14 cellular contexts compared by ENCODE assay signal in the genomic region with DNA sequence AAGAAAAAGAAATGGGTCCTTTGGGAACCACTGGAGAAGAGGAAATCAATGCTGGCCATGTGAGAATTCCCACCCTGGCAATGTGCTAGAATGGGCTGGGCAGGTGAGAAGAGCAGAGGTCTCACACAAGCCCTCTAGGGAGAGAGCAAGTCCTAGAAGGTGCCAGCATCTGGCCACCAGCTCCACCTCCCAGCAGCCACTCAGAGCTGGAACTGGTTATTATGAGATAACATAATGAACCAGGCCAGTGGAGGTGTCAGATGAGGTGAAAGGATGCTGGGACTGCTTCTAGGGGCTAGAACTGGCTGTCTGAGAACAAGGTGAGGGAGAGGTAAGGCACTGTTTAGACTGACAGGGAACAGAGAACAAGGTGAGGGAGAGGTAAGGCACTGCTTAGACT.
"Had no signal": no experiment of that assay in that cellular context is flagged by ENCODE, and none has a peak within 500 bp of the region (broad histone marks: within the 10 kb centered on the region; RNA-seq: fewer than 3 reads in every experiment).

No MANE protein-coding gene starts in this region.

- H3K27me3 Mint-ChIP-seq: activated CD4-positive, alpha-beta T cell treated with anti-CD3 and anti-CD28 coated beads, Interleukin-2, amount 10 ng/mL, durations not matched to agents 7 days and 5 days; activated naive CD8-positive, alpha-beta T cell had no signal

- H3K9me3 Mint-ChIP-seq: activated CD4-positive, alpha-beta T cell treated with anti-CD3 and anti-CD28 coated beads, Interleukin-2, amount 10 ng/mL, durations not matched to agents 7 days and 5 days; mesothelial cell of epicardium; nephron had no signal

- H3K27ac Mint-ChIP-seq: mesothelial cell of epicardium, nephron had no signal

- ATAC-seq: pancreas, psoas muscle, SK-N-SH treated with all-trans-retinoic acid at 6 μM for 48 hours had no signal

- H3K4me3 Mint-ChIP-seq: activated CD4-positive, alpha-beta T cell treated with anti-CD3 and anti-CD28 coated beads, Interleukin-2, amount 10 ng/mL, durations not matched to agents 7 days and 5 days; activated naive CD8-positive, alpha-beta T cell; mesothelial cell of epicardium; nephron had no signal

- H3K4me1 Mint-ChIP-seq: mesothelial cell of epicardium had no signal

- DNase-seq: activated CD4-positive, alpha-beta T cell treated with anti-CD3 and anti-CD28 coated beads, Interleukin-2, amount 10 ng/mL, durations not matched to agents 7 days and 5 days; activated CD4-positive, CD25-positive, alpha-beta regulatory T cell treated with anti-CD3 and anti-CD28 coated beads, Interleukin-2, amount 50 U/mL, for 72 hours; activated T-cell treated with anti-CD3 and anti-CD28 coated beads, Interleukin-2, amount 50 U/mL, for 1 hour; amniotic stem cell; cerebellar nuclear complex; pancreas; psoas muscle; right cardiac atrium; stimulated activated CD4-positive, alpha-beta T cell treated with anti-CD3 and anti-CD28 coated beads, Interleukin-12 subunit alpha, Interleukin-12 subunit beta, amount 100 ng/mL, for 4 hours; WERI-Rb-1 had no signal
